19 cellular contexts compared by ENCODE assay signal in the genomic region with DNA sequence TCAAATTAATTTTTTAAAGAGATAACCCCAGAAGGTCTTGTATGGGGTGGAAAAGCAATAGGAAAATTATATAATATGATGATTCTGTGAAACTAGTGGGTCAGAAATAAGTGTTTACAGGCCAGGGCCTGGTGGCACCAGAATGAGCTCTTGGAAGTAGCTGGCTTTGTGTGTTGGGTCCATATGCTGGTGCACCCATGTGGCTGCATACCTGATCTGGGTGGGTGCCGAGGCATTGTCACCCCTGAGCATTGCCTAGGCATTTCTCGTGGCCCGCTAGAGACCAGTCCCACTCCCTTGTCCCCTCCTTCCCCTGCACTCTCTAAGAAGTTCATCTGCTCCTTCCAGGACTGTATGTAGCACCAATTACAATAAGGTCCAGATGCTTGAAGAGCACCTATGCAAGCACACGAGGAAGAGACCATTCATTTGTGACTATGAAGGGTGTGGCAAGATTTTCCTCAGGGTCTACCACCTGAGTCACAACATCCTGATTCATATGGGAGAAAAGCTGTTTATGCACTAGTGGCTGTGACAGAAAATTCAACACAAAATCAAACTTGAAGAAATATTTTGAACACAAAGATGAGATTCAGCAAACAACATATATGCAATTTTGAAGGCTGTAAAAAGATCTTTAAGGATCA. TPM values are rescaled to one million over a fixed set of nuclear protein-coding genes. Genes with fewer than 3 reads are reported as not detected.
DNase-seq lines count a peak whose midpoint lies in the region; ATAC-seq and TF ChIP-seq lines count a peak whose summit lies in the region.
"Had no signal": no experiment of that assay in that cellular context is flagged by ENCODE, and none has a peak within 500 bp of the region (broad histone marks: within the 10 kb centered on the region; RNA-seq: fewer than 3 reads in every experiment).

No MANE protein-coding gene starts in this region.

- ATAC-seq in GM18505 (IDR thresholded peaks at IDR 0.05; ENCODE audit: unreplicated experiment), result no peak
- ATAC-seq: GM12878 had no signal

- H3K9ac ChIP-seq in mammary epithelial cell (ENCODE audit: insufficient read depth, low read length), result no peak overlapping the region

- TF ChIP-seq CTCF in mammary epithelial cell (conservative IDR thresholded peaks at IDR 0.05 in 1 of 2, IDR thresholded peaks at IDR 0.05 in 1 of 2; ENCODE audit: extremely low read depth in 1 of 2, insufficient read depth in 1 of 2, low read depth in 1 of 2, low read length in 2 of 2) (no peak), MCF 10A (IDR thresholded peaks at IDR 0.05; ENCODE audit: unreplicated experiment) (no peak), epithelial cell of esophagus (IDR thresholded peaks at IDR 0.05; ENCODE audit: insufficient read depth, low read depth, low read length, missing control alignments) (no peak)

- no peak overlapping the region for H3K4me2 ChIP-seq in mammary epithelial cell (ENCODE audit: insufficient read depth, low read depth, low read length)
- H3K4me2 ChIP-seq: A549 had no signal

- H3K9me3 ChIP-seq in mammary epithelial cell (replicated peaks; ENCODE audit: insufficient read depth, low read length), result no peaks in the 10 kb centered on the region
- H3K9me3 ChIP-seq: A549, Caco-2 had no signal

- no peaks in the 10 kb centered on the region for H3K4me1 Mint-ChIP-seq in MCF 10A (ENCODE audit: insufficient read depth, unreplicated experiment)

- peak; percentile 51 for DNase-seq in mammary epithelial cell
- DNase-seq in MCF 10A (ENCODE audit: unreplicated experiment), result no peak
- peak; percentile 73 for DNase-seq in epithelial cell of esophagus (ENCODE audit: low read depth)
- DNase-seq in kidney tubule cell (ENCODE audit: low spot score), result peak; percentile 40
- no peak for DNase-seq in germinal center (ENCODE audit: low spot score)
- DNase-seq in DMS53 treated with DMSO at 0.1 percent for 48 hours (lab: John Stamatoyannopoulos, UW; ENCODE audit: unreplicated experiment), result no peak
- DNase-seq: AML-193; CD4-positive, alpha-beta T cell; DMS79 treated with DMSO at 0.1 percent for 48 hours; GOT3; H9 had no signal

- H3K36me3 ChIP-seq in mammary epithelial cell (ENCODE audit: insufficient read depth, low read length), result no peaks in the 10 kb centered on the region

- no peak for TF ChIP-seq POLR2A in GM18505 (IDR thresholded peaks at IDR 0.05; ENCODE audit: borderline replicate concordance, extremely low read depth, insufficient read depth, insufficient read length)

- H3K27me3 Mint-ChIP-seq in MCF 10A (ENCODE audit: insufficient read depth, unreplicated experiment), result no peaks in the 10 kb centered on the region

- CTCF ChIA-PET in mammary epithelial cell (lab: Charles Lee; ENCODE audit: low non-redundant PET), result no interaction called here
- CTCF ChIA-PET in MCF 10A (lab: Yijun Ruan, JAX), result interaction anchor here (0.6 to 1.8 kb wide), 4 partner anchors 8 to 150 kb away, joined by 3 to 5 read pairs (median 4); no protein-coding TSS in a partner anchor

- intact Hi-C loops in mammary epithelial cell (cut with micrococcal nuclease) (loop anchor here (5.0 kb wide), 1 partner anchor 309 kb away; no protein-coding TSS in a partner anchor), MCF 10A (cut with micrococcal nuclease) (no loop called here)

- WGBS in mammary epithelial cell (ENCODE audit: low coverage, missing lambda C conversion rate), result 86% methylated on average over 4 of the region's 4 CpGs

- H3K36me3 Mint-ChIP-seq in MCF 10A (ENCODE audit: insufficient read depth, unreplicated experiment), result no peaks in the 10 kb centered on the region

- H3K4me3 Mint-ChIP-seq in MCF 10A (ENCODE audit: unreplicated experiment), result no peak overlapping the region
- H3K4me3 Mint-ChIP-seq: CD4-positive, alpha-beta T cell; H9 had no signal

- peak overlapping the region; percentile 66 for H2AFZ ChIP-seq in mammary epithelial cell (ENCODE audit: low read depth, low read length)

- POLR2A ChIA-PET in MCF 10A (lab: Yijun Ruan, JAX), result interaction anchor here (0.6 to 1.3 kb wide), 2 partner anchors 10 to 65 kb away, joined by 3 read pairs; no protein-coding TSS in a partner anchor

- BruUV-seq in mammary epithelial cell (replicated peaks; lab: Mats Ljungman, UMichigan) (no TSS peak), MCF 10A (replicated peaks; lab: Mats Ljungman, UMichigan) (no TSS peak)

- no peaks in the 10 kb centered on the region for H4K20me1 ChIP-seq in mammary epithelial cell (ENCODE audit: insufficient read depth, low read length)

- H3K27me3 ChIP-seq in mammary epithelial cell (ENCODE audit: insufficient read depth, low read length), result no peaks in the 10 kb centered on the region

- H3K4me3 ChIP-seq in mammary epithelial cell (replicated peaks in 1 of 3; ENCODE audit: insufficient read depth in 1 of 3, low read depth in 2 of 3, low read length in 3 of 3), result no peak overlapping the region
- no peak overlapping the region for H3K4me3 ChIP-seq in epithelial cell of esophagus (ENCODE audit: low read length)
- H3K4me3 ChIP-seq: A549, GM12878 had no signal

- dilution Hi-C loops in mammary epithelial cell (cut with HindIII; ENCODE audit: low sequenced_read_pairs), result no loop called here

- H3K27ac ChIP-seq in mammary epithelial cell (ENCODE audit: insufficient read depth, low read depth, low read length), result no peak overlapping the region
- H3K27ac ChIP-seq: 22Rv1, A549, C4-2B had no signal

- no peak overlapping the region for H3K27ac Mint-ChIP-seq in MCF 10A (ENCODE audit: low read depth, unreplicated experiment)
- H3K27ac Mint-ChIP-seq: CD4-positive, alpha-beta T cell; H9 had no signal

- in situ Hi-C loops in mammary epithelial cell (cut with MboI; ENCODE audit: low sequenced_read_pairs in 2 of 2), result loop anchor here in 1 of 2 donors (25.0 kb wide), 1 partner anchor 116 kb away; no protein-coding TSS in a partner anchor

- H3K79me2 ChIP-seq in mammary epithelial cell (ENCODE audit: insufficient read depth, low read length), result no peaks in the 10 kb centered on the region

- H3K4me1 ChIP-seq in mammary epithelial cell (ENCODE audit: insufficient read depth, low read length), result peaks cover 8% of the 10 kb centered on the region
- H3K4me1 ChIP-seq: A549, Caco-2 had no signal

- no peaks in the 10 kb centered on the region for H3K9me3 Mint-ChIP-seq in MCF 10A (ENCODE audit: unreplicated experiment)
- H3K9me3 Mint-ChIP-seq: CD4-positive, alpha-beta T cell; H9 had no signal

RNA-seq across cellular contexts. Expression of a gene that starts 19.8 kb away (rescaled TPM):
- total RNA-seq in mammary epithelial cell, result under 1 TPM; 0.50 to 0.94 TPM
- polyA plus RNA-seq in mammary epithelial cell, result 2.0 TPM
- polyA minus RNA-seq in mammary epithelial cell, result not detected
- not detected in 2 replicates for total RNA-seq in MCF 10A (2022)
- total RNA-seq: Caco-2; CD4-positive, alpha-beta T cell; G401; GM12878; H9 had no signal
- polyA plus RNA-seq: BJ, GM12878 had no signal

Comparison
In these comparisons a context has a peak if more than half of its experiments do, and no peak if none do; other contexts are left out.
1. DNase-seq: peak in mammary epithelial cell (single experiment), epithelial cell of esophagus (single experiment) and kidney tubule cell (single experiment); none in MCF 10A (single experiment), germinal center (single experiment) and DMS53 treated with DMSO at 0.1 percent for 48 hours (single experiment).